Comparison of ENCODE assay signal across 1 cellular context in genomic region chr20:20018366-20018765, GRCh38.
TF ChIP-seq lines count a peak whose summit lies in the region.

No MANE protein-coding gene starts in this region.

TF ChIP-seq in liver, 16 proteins besides CTCF, POLR2A, EP300 and RAD21 (continued from another document):
- TF ChIP-seq, protein P1, sequence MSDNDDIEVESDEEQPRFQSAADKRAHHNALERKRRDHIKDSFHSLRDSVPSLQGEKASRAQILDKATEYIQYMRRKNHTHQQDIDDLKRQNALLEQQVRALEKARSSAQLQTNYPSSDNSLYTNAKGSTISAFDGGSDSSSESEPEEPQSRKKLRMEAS (IDR thresholded peaks at IDR 0.05), result no peak
- TF ChIP-seq YY1 (IDR thresholded peaks at IDR 0.05) (no peak), GABPA (IDR thresholded peaks at IDR 0.05 in 1 of 2, conservative IDR thresholded peaks at IDR 0.05 in 1 of 2) (no peak), HNF4A (conservative IDR thresholded peaks at IDR 0.05) (no peak), TAF1 (conservative IDR thresholded peaks at IDR 0.05) (no peak), EGR1 (IDR thresholded peaks at IDR 0.05; ENCODE audit: low read depth in 2 of 2) (no peak), FOXA1 (IDR thresholded peaks at IDR 0.05) (no peak), HNF4G (IDR thresholded peaks at IDR 0.05) (no peak), ATF3 (IDR thresholded peaks at IDR 0.05) (no peak)
